Comparison of ENCODE assay signal across 9 cellular contexts in the genomic region with DNA sequence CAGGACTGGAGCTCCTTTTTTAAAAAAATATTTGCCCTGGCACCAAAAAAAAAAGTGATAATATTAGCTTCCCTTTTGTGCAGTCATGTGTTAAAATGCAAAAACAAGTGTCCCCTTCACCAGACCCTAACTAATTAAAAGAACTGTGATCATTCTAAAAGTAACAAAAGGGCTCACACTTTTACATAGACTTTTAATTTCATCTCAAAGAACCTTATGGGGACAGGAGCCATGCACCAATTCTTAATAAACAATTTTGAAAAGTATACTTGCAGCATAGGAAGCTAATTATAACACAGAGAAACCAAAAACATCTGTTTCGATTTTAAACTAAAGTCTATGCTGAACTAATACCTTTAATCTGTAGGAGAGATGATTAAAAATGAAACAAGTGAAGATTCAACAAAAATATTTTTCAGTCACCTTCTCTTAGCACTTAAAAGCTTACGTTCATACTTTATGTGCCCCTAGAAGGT.
DNase-seq lines count a peak whose midpoint lies in the region; ATAC-seq lines count a peak whose summit lies in the region.
"Had no signal": no experiment of that assay in that cellular context is flagged by ENCODE, and none has a peak within 500 bp of the region (broad histone marks: within the 10 kb centered on the region; RNA-seq: fewer than 3 reads in every experiment).

No MANE protein-coding gene starts in this region.

- ATAC-seq in HG02571 (IDR thresholded peaks at IDR 0.05; ENCODE audit: unreplicated experiment) (peak; percentile 53), HG03521 (IDR thresholded peaks at IDR 0.05; ENCODE audit: unreplicated experiment) (peak; percentile 45)
- ATAC-seq in stimulated activated effector memory CD8-positive, alpha-beta T cell treated with anti-CD3 and anti-CD28 coated beads, Interleukin-12 subunit alpha, Interleukin-12 subunit beta, amount 100 ng/mL, for 72 hours: peak; percentile 60

- H3K4me3 Mint-ChIP-seq in activated T-cell treated with anti-CD3 and anti-CD28 coated beads, Interleukin-2, amount 50 U/mL, for 24 hours: no peak overlapping the region
- H3K4me3 Mint-ChIP-seq in stimulated activated effector memory CD8-positive, alpha-beta T cell treated with anti-CD3 and anti-CD28 coated beads, Interleukin-12 subunit alpha, Interleukin-12 subunit beta, amount 100 ng/mL, for 72 hours: no peak overlapping the region

- peak overlapping the region; percentile 58 for H3K27ac Mint-ChIP-seq in activated T-cell treated with anti-CD3 and anti-CD28 coated beads, Interleukin-2, amount 50 U/mL, for 24 hours
- H3K27ac Mint-ChIP-seq in stimulated activated effector memory CD8-positive, alpha-beta T cell treated with anti-CD3 and anti-CD28 coated beads, Interleukin-12 subunit alpha, Interleukin-12 subunit beta, amount 100 ng/mL, for 72 hours: no peak overlapping the region

- H3K9me3 Mint-ChIP-seq in activated T-cell treated with anti-CD3 and anti-CD28 coated beads, Interleukin-2, amount 50 U/mL, for 24 hours: peaks cover 3% of the 10 kb centered on the region
- no peaks in the 10 kb centered on the region for H3K9me3 Mint-ChIP-seq in stimulated activated effector memory CD8-positive, alpha-beta T cell treated with anti-CD3 and anti-CD28 coated beads, Interleukin-12 subunit alpha, Interleukin-12 subunit beta, amount 100 ng/mL, for 72 hours

- peaks cover 49% of the 10 kb centered on the region for H3K4me1 Mint-ChIP-seq in activated T-cell treated with anti-CD3 and anti-CD28 coated beads, Interleukin-2, amount 50 U/mL, for 24 hours (ENCODE audit: low read depth)
- H3K4me1 Mint-ChIP-seq in stimulated activated effector memory CD8-positive, alpha-beta T cell treated with anti-CD3 and anti-CD28 coated beads, Interleukin-12 subunit alpha, Interleukin-12 subunit beta, amount 100 ng/mL, for 72 hours: peaks cover 39% of the 10 kb centered on the region

- H3K36me3 Mint-ChIP-seq in activated T-cell treated with anti-CD3 and anti-CD28 coated beads, Interleukin-2, amount 50 U/mL, for 24 hours (ENCODE audit: low read depth): peaks cover 44% of the 10 kb centered on the region
- H3K36me3 Mint-ChIP-seq in stimulated activated effector memory CD8-positive, alpha-beta T cell treated with anti-CD3 and anti-CD28 coated beads, Interleukin-12 subunit alpha, Interleukin-12 subunit beta, amount 100 ng/mL, for 72 hours: peaks cover 12% of the 10 kb centered on the region

- no peaks in the 10 kb centered on the region for H3K27me3 Mint-ChIP-seq in activated T-cell treated with anti-CD3 and anti-CD28 coated beads, Interleukin-2, amount 50 U/mL, for 24 hours

- no peak for DNase-seq in activated T-cell treated with anti-CD3 and anti-CD28 coated beads, Interleukin-2, amount 50 U/mL, for 24 hours
- DNase-seq in activated T-cell treated with anti-CD3 and anti-CD28 coated beads for 4 hours (no peak), NCI-H748 (lab: John Stamatoyannopoulos, UW; ENCODE audit: unreplicated experiment) (no peak), NCI-H1930 (lab: John Stamatoyannopoulos, UW) (no peak)
- no peak for DNase-seq in stimulated activated effector memory CD8-positive, alpha-beta T cell treated with anti-CD3 and anti-CD28 coated beads, Interleukin-12 subunit alpha, Interleukin-12 subunit beta, amount 100 ng/mL, for 72 hours (ENCODE audit: low spot score in 2 of 2)
- DNase-seq in activated effector memory CD4-positive, alpha-beta T cell treated with anti-CD3 and anti-CD28 coated beads, Interleukin-2, amount 50 U/mL, for 16 hours: no peak
- DNase-seq: cortex of kidney had no signal
